In genomic region chr12:74728006-74728405, GRCh38 we compare ENCODE assay signal across 2 cellular contexts.
TF ChIP-seq lines count a peak whose summit lies in the region.

No MANE protein-coding gene starts in this region.

TF ChIP-seq in HepG2, 621 proteins besides CTCF, POLR2A, EP300 and RAD21:
- TF ChIP-seq MYNN (CRISPR knock-in tag; IDR thresholded peaks at IDR 0.05; ENCODE audit: low read depth) (no peak), MAFK (conservative IDR thresholded peaks at IDR 0.05 in 1 of 2, IDR thresholded peaks at IDR 0.05 in 1 of 2; ENCODE audit: low read length in 2 of 2) (peak; percentile 58 to 59), MAFF (IDR thresholded peaks at IDR 0.05; ENCODE audit: low read depth, low read length) (peak; percentile 30; the same call in 1 of the 2 replicates)

TF ChIP-seq in A549, 52 proteins besides CTCF, POLR2A, EP300 and RAD21:
- peak; percentile 75 for TF ChIP-seq MAFK (IDR thresholded peaks at IDR 0.05; ENCODE audit: partially characterized antibody)
- TF ChIP-seq PHF8 (IDR thresholded peaks at IDR 0.05; ENCODE audit: borderline replicate concordance, low read depth): no peak
